11 cellular contexts compared by ENCODE assay signal in genomic region chr3:172333042-172333377, GRCh38.
DNase-seq lines count a peak whose midpoint lies in the region; ATAC-seq and TF ChIP-seq lines count a peak whose summit lies in the region.
"Had no signal": no experiment of that assay in that cellular context is flagged by ENCODE, and none has a peak within 500 bp of the region (broad histone marks: within the 10 kb centered on the region; RNA-seq: fewer than 3 reads in every experiment).

No MANE protein-coding gene starts in this region.

- H3K27me3 ChIP-seq in left ventricle myocardium inferior (ENCODE audit: low read depth) = no peaks in the 10 kb centered on the region
- no peaks in the 10 kb centered on the region for H3K27me3 ChIP-seq in neutrophil
- no peaks in the 10 kb centered on the region for H3K27me3 ChIP-seq in left lung
- H3K27me3 ChIP-seq in MM.1S (replicated peaks; ENCODE audit: insufficient read depth, low read length) = no peaks in the 10 kb centered on the region
- H3K27me3 ChIP-seq: Peyer's patch had no signal

- H3K4me3 ChIP-seq in left ventricle myocardium inferior (no peak overlapping the region), neutrophil (ENCODE audit: low read depth in 1 of 2, low read length in 1 of 2) (no peak overlapping the region), left lung (no peak overlapping the region), MM.1S (ENCODE audit: low read length) (no peak overlapping the region)
- H3K4me3 ChIP-seq: Peyer's patch had no signal

- ATAC-seq in Right ventricle myocardium superior (ENCODE audit: poor library complexity) (no peak), left lung (no peak)

- no peaks in the 10 kb centered on the region for H3K9me2 ChIP-seq in MM.1S (replicated peaks; ENCODE audit: insufficient read depth, low read length)

- intact Hi-C loops in left ventricle myocardium inferior (cut with micrococcal nuclease) = loop anchor here (10.0 kb wide), 2 partner anchors 298 to 498 kb away; partner anchors contain the start of gene FNDC3B
- intact Hi-C loops in Right ventricle myocardium superior (cut with DNase I) = loop anchor here (5.0 kb wide), 1 partner anchor 291 kb away; no protein-coding TSS in a partner anchor
- intact Hi-C loops in left lung (cut with DNase I) = no loop called here

- POLR2A ChIA-PET in RWPE1 (lab: Yijun Ruan, JAX; ENCODE audit: low non-redundant PET) = no interaction called here

- no peak overlapping the region for H3K9ac ChIP-seq in MM.1S (ENCODE audit: low read length)

- CTCF ChIA-PET in RWPE1 (lab: Yijun Ruan, JAX) = interaction anchor here (0.5 to 1.7 kb wide), 12 partner anchors 9 to 336 kb away, joined by 3 to 7 read pairs (median 4); no protein-coding TSS in a partner anchor

- H3K9me3 ChIP-seq in left ventricle myocardium inferior (replicated peaks) (no peaks in the 10 kb centered on the region), neutrophil (no peaks in the 10 kb centered on the region), left lung (no peaks in the 10 kb centered on the region), MM.1S (replicated peaks; ENCODE audit: insufficient read depth, low read length) (no peaks in the 10 kb centered on the region)
- H3K9me3 ChIP-seq: Peyer's patch had no signal

- H3K4me1 ChIP-seq in left ventricle myocardium inferior = peaks cover 9% of the 10 kb centered on the region
- H3K4me1 ChIP-seq in neutrophil (ENCODE audit: control insufficient read depth in 1 of 2, insufficient read depth in 1 of 2, low read depth in 1 of 2, low read length in 1 of 2) = no peaks in the 10 kb centered on the region
- H3K4me1 ChIP-seq in left lung = peaks cover 0 to 5% of the 10 kb centered on the region in 2 donors
- H3K4me1 ChIP-seq in MM.1S (ENCODE audit: low read length) = no peaks in the 10 kb centered on the region
- H3K4me1 ChIP-seq: Peyer's patch had no signal

- H2AFZ ChIP-seq in MM.1S (ENCODE audit: low read length) = no peak overlapping the region

- H3K36me3 ChIP-seq in left ventricle myocardium inferior (peaks cover 80% of the 10 kb centered on the region), neutrophil (peaks cover 89% of the 10 kb centered on the region), left lung (peaks cover 0 to 99% of the 10 kb centered on the region in 2 donors), MM.1S (replicated peaks; ENCODE audit: insufficient read depth, low read length) (peaks cover 9% of the 10 kb centered on the region)

- no peaks in the 10 kb centered on the region for H3F3A ChIP-seq in MM.1S (ENCODE audit: insufficient read depth, low read length)

- H4K20me1 ChIP-seq in MM.1S (ENCODE audit: insufficient read depth, low read length) = no peaks in the 10 kb centered on the region

- peaks cover 14% of the 10 kb centered on the region for H3K79me2 ChIP-seq in MM.1S (ENCODE audit: low read length)

- H3K4me2 ChIP-seq in MM.1S (ENCODE audit: low read depth, low read length) = no peak overlapping the region

- DNase-seq in left ventricle myocardium inferior = no peak
- no peak for DNase-seq in Right ventricle myocardium superior
- no peak for DNase-seq in RWPE1 (ENCODE audit: low spot score)
- no peak for DNase-seq in NCI-H187 treated with DMSO at 0.1 percent for 48 hours (lab: John Stamatoyannopoulos, UW)
- DNase-seq in left lung = no peak
- no peak for DNase-seq in germinal center (ENCODE audit: low spot score)
- no peak for DNase-seq in MM.1S
- DNase-seq: DMS79, NCI-H510A had no signal

- TF ChIP-seq CTCF in left ventricle myocardium inferior (IDR thresholded peaks at IDR 0.05; ENCODE audit: borderline replicate concordance) (no peak), RWPE1 (conservative IDR thresholded peaks at IDR 0.05; ENCODE audit: low read depth) (no peak), neutrophil (IDR thresholded peaks at IDR 0.05) (no peak), left lung (IDR thresholded peaks at IDR 0.05) (no peak), MM.1S (IDR thresholded peaks at IDR 0.05; ENCODE audit: low read length) (no peak)

- peak overlapping the region; percentile 11 for H3K27ac ChIP-seq in left ventricle myocardium inferior (replicated peaks)
- H3K27ac ChIP-seq in RWPE1 = 0 out of 2 replicates have a peak overlapping the region, but pooled peaks have one; percentile 22
- H3K27ac ChIP-seq in neutrophil = peak overlapping the region; percentile 47
- H3K27ac ChIP-seq in left lung = no peak overlapping the region
- H3K27ac ChIP-seq in MM.1S (ENCODE audit: low read length) = no peak overlapping the region
- H3K27ac ChIP-seq: Peyer's patch had no signal

Comparison
In these comparisons a context has a peak if more than half of its experiments do, and no peak if none do; other contexts are left out.
1. H3K27ac ChIP-seq: peak in left ventricle myocardium inferior (single experiment), RWPE1 (single experiment) and neutrophil (single experiment); none in left lung (0 of 2) and MM.1S (single experiment).
2. intact Hi-C loops: an anchor here in left ventricle myocardium inferior (10.0 kb wide) and Right ventricle myocardium superior (5.0 kb wide); none called in left lung.